ENCODE assay signal across 23 cellular contexts in genomic region chr6:42259286-42259685, GRCh38. TPM values are rescaled to one million over a fixed set of nuclear protein-coding genes. Genes with fewer than 3 reads are reported as not detected.
A peak's percentile ranks its signal among the peaks of the same experiment; 100 is the strongest.
DNase-seq lines count a peak whose midpoint lies in the region; ATAC-seq, FAIRE-seq and TF ChIP-seq lines count a peak whose summit lies in the region.
"Had no signal": no experiment of that assay in that cellular context is flagged by ENCODE, and none has a peak within 500 bp of the region (broad histone marks: within the 10 kb centered on the region; RNA-seq: fewer than 3 reads in every experiment).

No MANE protein-coding gene starts in this region.

- peak overlapping the region; percentile 13 for H3K23ac ChIP-seq in neuronal stem cell (ENCODE audit: low read depth, low read length, poor library complexity)

- no peak overlapping the region for H3K4ac ChIP-seq in neuronal stem cell (ENCODE audit: low read length)

- H3K27me3 ChIP-seq in K562 (ENCODE audit: control insufficient read depth in 2 of 2, insufficient read depth in 2 of 2, low read length in 2 of 2): peaks cover 36 to 48% of the 10 kb centered on the region in 2 experiments
- H3K27me3 ChIP-seq in neuronal stem cell (ENCODE audit: control insufficient read depth in 3 of 3, insufficient read depth in 3 of 3, low read depth in 1 of 3, low read length in 3 of 3): no peaks in the 10 kb centered on the region
- H3K27me3 ChIP-seq in testis: no peaks in the 10 kb centered on the region
- H3K27me3 ChIP-seq in stomach: no peaks in the 10 kb centered on the region
- no peaks in the 10 kb centered on the region for H3K27me3 ChIP-seq in prostate gland (replicated peaks; ENCODE audit: insufficient read depth)
- H3K27me3 ChIP-seq: BLaER1 had no signal

- no peaks in the 10 kb centered on the region for H4K20me1 ChIP-seq in K562 (replicated peaks; ENCODE audit: control insufficient read depth, insufficient read depth, low read length)
- H4K20me1 ChIP-seq: BLaER1 had no signal

- peak overlapping the region; percentile 21 for H3K27ac Mint-ChIP-seq in activated CD4-positive, alpha-beta memory T cell treated with anti-CD3 and anti-CD28 coated beads, Interleukin-2, amount 10 ng/mL, durations not matched to agents 7 days and 5 days
- no peak overlapping the region for H3K27ac Mint-ChIP-seq in activated CD4-positive, alpha-beta memory T cell treated with anti-CD3 and anti-CD28 coated beads for 36 hours
- H3K27ac Mint-ChIP-seq: CD4-positive, alpha-beta T cell had no signal

- no peaks in the 10 kb centered on the region for H3K9me3 ChIP-seq in K562 (replicated peaks; ENCODE audit: control insufficient read depth, insufficient read depth, low read depth, low read length)
- no peaks in the 10 kb centered on the region for H3K9me3 ChIP-seq in neuronal stem cell (replicated peaks in 1 of 2; ENCODE audit: control insufficient read depth in 2 of 2, insufficient read depth in 1 of 2, low read depth in 1 of 2, low read length in 2 of 2)
- H3K9me3 ChIP-seq in testis: no peaks in the 10 kb centered on the region
- no peaks in the 10 kb centered on the region for H3K9me3 ChIP-seq in stomach
- H3K9me3 ChIP-seq in prostate gland: no peaks in the 10 kb centered on the region
- H3K9me3 ChIP-seq: BLaER1, HAP-1 had no signal

- no peaks in the 10 kb centered on the region for H3K36me3 ChIP-seq in K562 (ENCODE audit: control insufficient read depth, insufficient read depth, low read length)
- H3K36me3 ChIP-seq in neuronal stem cell (replicated peaks in 1 of 2; ENCODE audit: control insufficient read depth in 2 of 2, insufficient read depth in 2 of 2, low read length in 2 of 2): peaks cover 13 to 58% of the 10 kb centered on the region in 2 donors
- no peaks in the 10 kb centered on the region for H3K36me3 ChIP-seq in testis (ENCODE audit: low read depth, missing control alignments)
- H3K36me3 ChIP-seq in stomach: peaks cover 11 to 59% (median 53%) of the 10 kb centered on the region in 4 donors
- no peaks in the 10 kb centered on the region for H3K36me3 ChIP-seq in prostate gland

- no peak overlapping the region for H3K4me3 Mint-ChIP-seq in activated CD4-positive, alpha-beta memory T cell treated with anti-CD3 and anti-CD28 coated beads, Interleukin-2, amount 10 ng/mL, durations not matched to agents 7 days and 5 days
- H3K4me3 Mint-ChIP-seq in activated CD4-positive, alpha-beta memory T cell treated with anti-CD3 and anti-CD28 coated beads for 36 hours: no peak overlapping the region
- H3K4me3 Mint-ChIP-seq: CD4-positive, alpha-beta T cell had no signal

- peaks cover 5% of the 10 kb centered on the region for H3K4me1 Mint-ChIP-seq in activated CD4-positive, alpha-beta memory T cell treated with anti-CD3 and anti-CD28 coated beads, Interleukin-2, amount 10 ng/mL, durations not matched to agents 7 days and 5 days
- H3K4me1 Mint-ChIP-seq in activated CD4-positive, alpha-beta memory T cell treated with anti-CD3 and anti-CD28 coated beads for 36 hours (ENCODE audit: low read depth): peaks cover 14% of the 10 kb centered on the region

- no TSS peak for BruUV-seq in K562 (replicated peaks; lab: Mats Ljungman, UMichigan)

- H3K4me2 ChIP-seq in K562 (ENCODE audit: insufficient read depth, low read length) (no peak overlapping the region), neuronal stem cell (ENCODE audit: insufficient read depth, low read length, poor library complexity, severe bottlenecking) (no peak overlapping the region)
- H3K4me2 ChIP-seq: BLaER1 had no signal

- no peaks in the 10 kb centered on the region for H3K79me2 ChIP-seq in K562 (ENCODE audit: control insufficient read depth, insufficient read depth, low read length)

- H2BK5ac ChIP-seq in neuronal stem cell (ENCODE audit: low read length): no peak overlapping the region

- no peaks in the 10 kb centered on the region for H3K9me1 ChIP-seq in K562 (ENCODE audit: control insufficient read depth, insufficient read depth, low read length)

- TF ChIP-seq CTCF in K562 (IDR thresholded peaks at IDR 0.05 in 2 of 3, conservative IDR thresholded peaks at IDR 0.05 in 1 of 3; ENCODE audit: insufficient read depth in 2 of 3, low read depth in 1 of 3, low read length in 3 of 3) (no peak), testis (IDR thresholded peaks at IDR 0.05) (no peak), stomach (IDR thresholded peaks at IDR 0.05) (no peak), prostate gland (IDR thresholded peaks at IDR 0.05) (no peak)

- CTCF ChIA-PET in activated CD4-positive, alpha-beta memory T cell treated with anti-CD3 and anti-CD28 coated beads, Interleukin-2, amount 10 ng/mL, durations not matched to agents 7 days and 5 days (lab: Charles Lee): interaction anchor here (1.2 to 7.3 kb wide), 3 partner anchors 9 to 287 kb away, joined by 3 to 78 read pairs (median 5); no protein-coding TSS in a partner anchor
- CTCF ChIA-PET in activated CD4-positive, alpha-beta memory T cell treated with anti-CD3 and anti-CD28 coated beads for 36 hours (lab: Charles Lee): interaction anchor here (0.5 to 10.6 kb wide), 3 partner anchors 200 to 287 kb away, joined by 3 to 120 read pairs (median 34); no protein-coding TSS in a partner anchor
- CTCF ChIA-PET in K562 (lab: Yijun Ruan, JAX; ENCODE audit: low intra/inter-chr PET ratio): no interaction called here

- H2BK120ac ChIP-seq in neuronal stem cell (ENCODE audit: low read depth, low read length): no peak overlapping the region

- ATAC-seq in K562: no peak
- ATAC-seq: HepG2 had no signal

- no peak overlapping the region for H3K14ac ChIP-seq in neuronal stem cell (ENCODE audit: low read length)

- no peaks in the 10 kb centered on the region for H3K79me1 ChIP-seq in neuronal stem cell (ENCODE audit: low read depth, low read length)

- no peak for DNase-seq in activated CD4-positive, alpha-beta memory T cell treated with anti-CD3 and anti-CD28 coated beads, Interleukin-2, amount 10 ng/mL, durations not matched to agents 7 days and 5 days
- DNase-seq in activated CD4-positive, alpha-beta memory T cell treated with anti-CD3 and anti-CD28 coated beads for 36 hours: no peak
- no peak for DNase-seq in K562 (ENCODE audit: extremely low read depth in 1 of 4, low spot score in 3 of 4)
- DNase-seq in neuronal stem cell (ENCODE audit: low spot score): no peak
- no peak for DNase-seq in testis
- DNase-seq in stomach: no peak
- DNase-seq in globus pallidus (ENCODE audit: low spot score): no peak
- DNase-seq in prostate gland (ENCODE audit: low spot score): no peak
- DNase-seq: ACHN; CD4-positive, alpha-beta T cell; COR-L47; DMS79; KG1; NCI-H1105; NCI-H2029 treated with DMSO at 0.1 percent for 48 hours; NCI-H226; NCI-H510A treated with DMSO at 0.1 percent for 48 hours; NCI-H748 treated with DMSO at 0.1 percent for 48 hours had no signal

- no peak overlapping the region for H2BK12ac ChIP-seq in neuronal stem cell (ENCODE audit: low read length)

- H3K4me1 ChIP-seq in K562 (replicated peaks in 1 of 2; ENCODE audit: control insufficient read depth in 2 of 2, insufficient read depth in 2 of 2, low read length in 2 of 2) (peaks cover 9 to 21% of the 10 kb centered on the region in 2 experiments), neuronal stem cell (ENCODE audit: control insufficient read depth in 2 of 2, insufficient read depth in 1 of 2, low read depth in 1 of 2, low read length in 2 of 2) (peaks cover 0 to 5% of the 10 kb centered on the region in 2 donors), testis (peaks cover 35% of the 10 kb centered on the region), stomach (peaks cover 6 to 24% (median 9%) of the 10 kb centered on the region in 4 donors), prostate gland (replicated peaks) (no peaks in the 10 kb centered on the region)
- H3K4me1 ChIP-seq: BLaER1, HAP-1 had no signal

- no peak for TF ChIP-seq RAD21 in K562 (CRISPR knock-in tag; conservative IDR thresholded peaks at IDR 0.05 in 1 of 2, IDR thresholded peaks at IDR 0.05 in 1 of 2)

- in situ Hi-C loops in K562 (cut with MboI): no loop called here

- TF ChIP-seq EP300 in K562 (IDR thresholded peaks at IDR 0.05; ENCODE audit: low read length): no peak
- no peak for TF ChIP-seq EP300 in stomach (IDR thresholded peaks at IDR 0.05)

- no peak overlapping the region for H3K27ac ChIP-seq in K562 (ENCODE audit: extremely low read depth, low read depth, low read length)
- no peak overlapping the region for H3K27ac ChIP-seq in neuronal stem cell (replicated peaks; ENCODE audit: low read length)
- H3K27ac ChIP-seq in testis: peak overlapping the region; percentile 69 to 87
- H3K27ac ChIP-seq in stomach: peak overlapping the region in 1 of 5 donors; percentile 13
- H3K27ac ChIP-seq in prostate gland: peak overlapping the region in 1 of 2 donors; percentile 4
- H3K27ac ChIP-seq: 22Rv1, BLaER1, HL-60 had no signal

- no peaks in the 10 kb centered on the region for H3K9me3 Mint-ChIP-seq in activated CD4-positive, alpha-beta memory T cell treated with anti-CD3 and anti-CD28 coated beads, Interleukin-2, amount 10 ng/mL, durations not matched to agents 7 days and 5 days
- H3K9me3 Mint-ChIP-seq in activated CD4-positive, alpha-beta memory T cell treated with anti-CD3 and anti-CD28 coated beads for 36 hours: no peaks in the 10 kb centered on the region
- H3K9me3 Mint-ChIP-seq: CD4-positive, alpha-beta T cell had no signal

- H3K18ac ChIP-seq in neuronal stem cell (ENCODE audit: low read length): no peak overlapping the region

- no peak for FAIRE-seq in K562 (lab: Jason Lieb, UNC)
- FAIRE-seq: HepG2 had no signal

- H3K27me3 Mint-ChIP-seq in activated CD4-positive, alpha-beta memory T cell treated with anti-CD3 and anti-CD28 coated beads, Interleukin-2, amount 10 ng/mL, durations not matched to agents 7 days and 5 days: no peaks in the 10 kb centered on the region
- H3K27me3 Mint-ChIP-seq in activated CD4-positive, alpha-beta memory T cell treated with anti-CD3 and anti-CD28 coated beads for 36 hours: no peaks in the 10 kb centered on the region
- H3K27me3 Mint-ChIP-seq: CD4-positive, alpha-beta T cell had no signal

- H2AK5ac ChIP-seq in neuronal stem cell (ENCODE audit: low read depth, low read length): no peak overlapping the region

- POLR2A ChIA-PET in activated CD4-positive, alpha-beta memory T cell treated with anti-CD3 and anti-CD28 coated beads, Interleukin-2, amount 10 ng/mL, durations not matched to agents 7 days and 5 days (lab: Charles Lee): no interaction called here
- POLR2A ChIA-PET in activated CD4-positive, alpha-beta memory T cell treated with anti-CD3 and anti-CD28 coated beads for 36 hours (lab: Charles Lee): no interaction called here
- POLR2A ChIA-PET in K562 (lab: Yijun Ruan, JAX): interaction anchor here (1.2 kb wide), 1 partner anchor 10 kb away, joined by 5 read pairs; no protein-coding TSS in a partner anchor

- intact Hi-C loops in activated CD4-positive, alpha-beta memory T cell treated with anti-CD3 and anti-CD28 coated beads for 36 hours (cut with micrococcal nuclease): no loop called here
- intact Hi-C loops in K562 (cut with micrococcal nuclease): no loop called here
- intact Hi-C loops in testis (cut with DNase I; ENCODE audit: low total_unique reads): no loop called here
- intact Hi-C loops in stomach (cut with DNase I; ENCODE audit: low total_unique reads): loop anchor here (10.0 kb wide), 1 partner anchor 276 kb away; no protein-coding TSS in a partner anchor
- intact Hi-C loops in prostate gland (cut with DNase I): no loop called here

- WGBS in K562 (ENCODE audit: insufficient coverage, low coverage, missing lambda C conversion rate): 43% methylated on average over 30 of the region's 31 CpGs
- WGBS in neuronal stem cell (ENCODE audit: extremely low coverage in 2 of 2, insufficient read length in 2 of 2, insufficient replicate concordance in 1 of 2), 2 donors: no CpG with 5 or more reads among the region's 31 CpGs
- 60 to 69% methylated on average over 23 to 31 of the region's 31 CpGs for WGBS in testis, 2 donors
- WGBS in stomach, 5 donors: 93 to 98% (median 95%) methylated on average over 30 to 31 of the region's 31 CpGs
- 83% methylated on average over 16 of the region's 31 CpGs for WGBS in prostate gland

- no peak overlapping the region for H2AFZ ChIP-seq in K562 (ENCODE audit: low read depth, low read length)
- H2AFZ ChIP-seq in neuronal stem cell (ENCODE audit: low read length): no peak overlapping the region

- TF ChIP-seq POLR2A in K562 (conservative IDR thresholded peaks at IDR 0.05): no peak
- no peak for TF ChIP-seq POLR2A in testis (IDR thresholded peaks at IDR 0.05)
- TF ChIP-seq POLR2A in stomach (IDR thresholded peaks at IDR 0.05): no peak
- no peak for TF ChIP-seq POLR2A in prostate gland (IDR thresholded peaks at IDR 0.05)

- H4K91ac ChIP-seq in neuronal stem cell (ENCODE audit: low read depth, low read length, poor library complexity): no peak overlapping the region

- H3K9ac ChIP-seq in K562 (ENCODE audit: insufficient read depth in 1 of 2, low read depth in 2 of 2, low read length in 2 of 2) (no peak overlapping the region), neuronal stem cell (ENCODE audit: low read depth, low read length, poor library complexity) (no peak overlapping the region)
- H3K9ac ChIP-seq: BLaER1 had no signal

- no peak overlapping the region for H3K4me3 ChIP-seq in K562
- no peak overlapping the region for H3K4me3 ChIP-seq in neuronal stem cell (ENCODE audit: low read length in 2 of 2)
- H3K4me3 ChIP-seq in testis: peak overlapping the region; percentile 27 to 34
- no peak overlapping the region for H3K4me3 ChIP-seq in stomach
- no peak overlapping the region for H3K4me3 ChIP-seq in prostate gland
- H3K4me3 ChIP-seq: BLaER1, HAP-1 had no signal

- no peak overlapping the region for H4K8ac ChIP-seq in neuronal stem cell (ENCODE audit: low read depth, low read length)

- peaks cover 24% of the 10 kb centered on the region for H3K36me3 Mint-ChIP-seq in activated CD4-positive, alpha-beta memory T cell treated with anti-CD3 and anti-CD28 coated beads, Interleukin-2, amount 10 ng/mL, durations not matched to agents 7 days and 5 days (ENCODE audit: low read depth)
- peaks cover 31% of the 10 kb centered on the region for H3K36me3 Mint-ChIP-seq in activated CD4-positive, alpha-beta memory T cell treated with anti-CD3 and anti-CD28 coated beads for 36 hours

- no peak overlapping the region for H2BK15ac ChIP-seq in neuronal stem cell (ENCODE audit: low read length)

RNA-seq across cellular contexts. Expression of gene MRPS10, which starts 41.6 kb away (rescaled TPM):
- total RNA-seq in activated CD4-positive, alpha-beta memory T cell treated with anti-CD3 and anti-CD28 coated beads, Interleukin-2, amount 10 ng/mL, durations not matched to agents 7 days and 5 days: 10 to 100 TPM; 28.4 to 32.8 TPM
- total RNA-seq in activated CD4-positive, alpha-beta memory T cell treated with anti-CD3 and anti-CD28 coated beads for 36 hours: 10 to 100 TPM; 38.6 to 40.3 TPM
- 25.3 and 53.6 TPM in 2 replicates for total RNA-seq in K562 (2011; cell fraction: chromatin; rRNA removed; ENCODE audit: low replicate concordance)
- 17.6 and 18.5 TPM in 2 replicates for total RNA-seq in K562 (2011; cell fraction: nucleolus; rRNA removed)
- 37.0 and 65.0 TPM in 2 replicates for total RNA-seq in K562 (2011; cell fraction: nucleoplasm; rRNA removed)
- total RNA-seq in K562 (2014; rRNA removed) (48.6 and 50.3 TPM in 2 replicates), K562 (2014; rRNA removed; fragmentation: Illumina TruSeq; extraction: Trizol) (93.7 and 106 TPM in 2 replicates), K562 (2015; rRNA removed; fragmentation: Illumina TruSeq; extraction: Trizol) (72.7 and 78.8 TPM in 2 replicates), K562 (2021) (51.1 and 53.7 TPM in 2 replicates), testis (10 to 100 TPM; 35.8 to 42.0 TPM), stomach (10 to 100 TPM in 2 of 5 donors, 1 to 10 TPM in 3; 8.5 to 38.2 (median 9.9) TPM), prostate gland (10 to 100 TPM; 27.5 to 31.8 TPM)
- polyA plus RNA-seq in K562 (2011; rRNA removed) (57.0 and 102 TPM in 2 replicates), K562 (2014; fragmentation: Illumina TruSeq; extraction: Trizol) (94.8 and 99.9 TPM in 2 replicates), K562 (2014; fragmentation: Nextera tagmentation; extraction: Ambion mirVana) (100 to 1,000 TPM; 126 to 166 TPM), K562 (2014; rRNA removed) (65.9 and 86.5 TPM in 2 replicates), testis (ENCODE audit: insufficient read depth, low read depth, low replicate concordance) (33.9 TPM), stomach (10 to 100 TPM; 20.6 to 28.1 (median 24.7) TPM)
- 26.0 and 42.1 TPM in 2 replicates for polyA plus RNA-seq in K562 (2011; cell fraction: cytosol; rRNA removed)
- 11.1 and 15.9 TPM in 2 replicates for polyA plus RNA-seq in K562 (2011; cell fraction: nucleus; rRNA removed)
- polyA plus RNA-seq in K562 (2012): 55.9 and 63.4 TPM in 2 replicates
- polyA minus RNA-seq in K562 (2011; rRNA and poly(A)+ RNA removed): 48.2 and 55.1 TPM in 2 replicates
- 13.4 and 24.6 TPM in 2 replicates for polyA minus RNA-seq in K562 (2011; cell fraction: cytosol; rRNA and poly(A)+ RNA removed)
- 8.6 and 17.8 TPM in 2 replicates for polyA minus RNA-seq in K562 (2011; cell fraction: nucleus; rRNA and poly(A)+ RNA removed)
- polyA plus RNA-seq in neuronal stem cell (2013, experiment 1 of 2): 29.3 TPM
- polyA plus RNA-seq in neuronal stem cell (2013, experiment 2 of 2): 29.5 TPM

Comparison
In these comparisons a context has a peak if more than half of its experiments do, and no peak if none do; other contexts are left out.
1. H3K27ac ChIP-seq: peak in testis (2 of 2); none in K562 (single experiment) and neuronal stem cell (single experiment).
2. H3K4me3 ChIP-seq: peak in testis (2 of 2); none in K562 (single experiment), neuronal stem cell (0 of 2), stomach (0 of 4) and prostate gland (0 of 2).